In the genomic region with DNA sequence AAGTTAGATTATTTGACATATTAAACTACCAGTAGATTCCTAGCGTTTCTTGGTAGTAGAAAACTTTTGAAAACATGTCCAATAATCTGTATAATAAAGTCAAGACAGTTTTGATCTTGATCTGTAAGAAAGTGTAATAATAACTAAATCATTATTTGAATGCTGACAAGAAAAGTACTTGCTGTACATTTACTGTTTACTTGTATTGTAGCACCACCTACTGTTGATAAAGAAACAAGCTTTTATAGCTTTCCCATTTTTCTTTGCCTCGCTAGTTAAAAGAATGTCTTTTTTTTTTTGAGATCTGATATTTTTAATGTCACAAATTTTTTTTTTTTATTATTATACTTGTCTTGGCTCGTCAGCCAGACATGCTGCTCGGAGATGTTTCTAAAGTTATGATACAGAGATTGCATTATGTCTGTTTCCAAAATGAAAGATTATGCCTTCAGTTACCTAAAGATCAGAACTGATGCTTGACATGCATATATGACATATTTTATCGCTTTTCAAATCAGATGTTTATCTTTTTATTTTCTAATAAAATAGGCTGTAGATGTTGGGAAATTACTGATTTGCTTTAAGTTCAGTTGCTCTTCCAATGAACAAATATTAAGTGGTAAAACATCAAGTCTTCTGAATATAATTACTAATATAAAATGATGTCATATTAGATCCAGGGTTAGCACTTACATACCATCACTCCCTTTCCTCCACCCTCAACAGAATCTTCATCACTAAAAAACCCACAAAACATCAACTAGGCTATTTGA, we compare ENCODE assay signal across 8 cellular contexts.
A peak's percentile ranks its signal among the peaks of the same experiment; 100 is the strongest.
DNase-seq lines count a peak whose midpoint lies in the region; ATAC-seq and TF ChIP-seq lines count a peak whose summit lies in the region.

No MANE protein-coding gene starts in this region.

- intact Hi-C loops in CD4-positive, alpha-beta T cell (cut with DNase I, micrococcal nuclease) = no loop called here

- no peaks in the 10 kb centered on the region for H3K79me2 ChIP-seq in fibroblast of lung (ENCODE audit: control insufficient read depth, insufficient read depth, low read length)

- no peaks in the 10 kb centered on the region for H4K20me1 ChIP-seq in fibroblast of lung (ENCODE audit: control insufficient read depth, extremely low read depth, insufficient read depth, low read length)

- no peak overlapping the region for H3K27ac Mint-ChIP-seq in CD4-positive, alpha-beta T cell
- no peak overlapping the region for H3K27ac Mint-ChIP-seq in progenitor cell of endocrine pancreas

- H3K36me3 ChIP-seq in fibroblast of lung (ENCODE audit: control insufficient read depth, insufficient read depth, low read length) = no peaks in the 10 kb centered on the region

- POLR2A ChIA-PET in CD4-positive, alpha-beta T cell (lab: Charles Lee) = interaction anchor here (0.5 to 0.9 kb wide), 2 partner anchors 49 to 351 kb away, joined by 3 to 4 read pairs; no protein-coding TSS in a partner anchor

- H3K36me3 Mint-ChIP-seq in CD4-positive, alpha-beta T cell (ENCODE audit: low read depth) = no peaks in the 10 kb centered on the region
- H3K36me3 Mint-ChIP-seq in progenitor cell of endocrine pancreas (ENCODE audit: insufficient read depth) = no peaks in the 10 kb centered on the region

- H3K9ac ChIP-seq in fibroblast of lung (ENCODE audit: insufficient read depth, low read length) = no peak overlapping the region

- no peak overlapping the region for H2AFZ ChIP-seq in fibroblast of lung (ENCODE audit: low read length)

- peaks cover 3% of the 10 kb centered on the region for H3K9me3 Mint-ChIP-seq in CD4-positive, alpha-beta T cell
- peaks cover 5% of the 10 kb centered on the region for H3K9me3 Mint-ChIP-seq in progenitor cell of endocrine pancreas (ENCODE audit: low read depth)

- no peak overlapping the region for H3K4me3 Mint-ChIP-seq in CD4-positive, alpha-beta T cell
- no peak overlapping the region for H3K4me3 Mint-ChIP-seq in progenitor cell of endocrine pancreas (ENCODE audit: low read depth)

- TF ChIP-seq CTCF in CD4-positive, alpha-beta T cell (IDR thresholded peaks at IDR 0.05) = peak; percentile 19
- peak; percentile 6 to 44 for TF ChIP-seq CTCF in fibroblast of lung (conservative IDR thresholded peaks at IDR 0.05 in 1 of 2, IDR thresholded peaks at IDR 0.05 in 1 of 2; ENCODE audit: low read depth in 1 of 2, low read length in 2 of 2)
- peak; percentile 70 for TF ChIP-seq CTCF in progenitor cell of endocrine pancreas (IDR thresholded peaks at IDR 0.05; ENCODE audit: unreplicated experiment)

- H3K4me1 Mint-ChIP-seq in CD4-positive, alpha-beta T cell (ENCODE audit: low read depth) = no peaks in the 10 kb centered on the region
- H3K4me1 Mint-ChIP-seq in progenitor cell of endocrine pancreas (ENCODE audit: low read depth) = peaks cover 21% of the 10 kb centered on the region

- H3K4me2 ChIP-seq in fibroblast of lung (ENCODE audit: extremely low read depth, insufficient read depth, low read length) = no peak overlapping the region

- no peaks in the 10 kb centered on the region for H3K9me3 ChIP-seq in CD4-positive, alpha-beta T cell (ENCODE audit: control insufficient read depth, low read length)
- H3K9me3 ChIP-seq in fibroblast of lung (ENCODE audit: control insufficient read depth, insufficient read depth, low read depth, low read length) = no peaks in the 10 kb centered on the region

- H3K27ac ChIP-seq in CD4-positive, alpha-beta T cell (ENCODE audit: low read depth, low read length) = no peak overlapping the region
- no peak overlapping the region for H3K27ac ChIP-seq in fibroblast of lung (ENCODE audit: insufficient read depth, low read length)

- ATAC-seq in CD4-positive, alpha-beta T cell (ENCODE audit: poor library complexity) = no peak
- ATAC-seq in GM19467 (IDR thresholded peaks at IDR 0.05; ENCODE audit: unreplicated experiment) = no peak
- ATAC-seq in GM21619 (IDR thresholded peaks at IDR 0.05; ENCODE audit: unreplicated experiment) = no peak

- H3K27me3 Mint-ChIP-seq in CD4-positive, alpha-beta T cell = peaks cover 14% of the 10 kb centered on the region
- no peaks in the 10 kb centered on the region for H3K27me3 Mint-ChIP-seq in progenitor cell of endocrine pancreas

- H3K27me3 ChIP-seq in CD4-positive, alpha-beta T cell (ENCODE audit: control insufficient read depth, insufficient read depth, low read length) = no peaks in the 10 kb centered on the region
- H3K27me3 ChIP-seq in fibroblast of lung (ENCODE audit: control insufficient read depth, insufficient read depth, low read length) = no peaks in the 10 kb centered on the region

- CTCF ChIA-PET in CD4-positive, alpha-beta T cell (lab: Charles Lee) = no interaction called here

- H3K4me1 ChIP-seq in fibroblast of lung (ENCODE audit: control insufficient read depth, extremely low read depth, insufficient read depth, low read length) = peaks cover 8% of the 10 kb centered on the region

- DNase-seq in CD4-positive, alpha-beta T cell = no peak
- DNase-seq in Jurkat, Clone E6-1 (ENCODE audit: low read depth, low spot score) = peak; percentile 41
- DNase-seq in SHP77 (lab: John Stamatoyannopoulos, UW) = peak; percentile 43 to 58
- DNase-seq in fibroblast of lung (ENCODE audit: low read depth in 2 of 2) = peak; percentile 62 to 82
- DNase-seq in progenitor cell of endocrine pancreas (ENCODE audit: low spot score, unreplicated experiment) = no peak
- no peak for DNase-seq in central memory CD4-positive, alpha-beta T cell

- no peak overlapping the region for H3K4me3 ChIP-seq in Jurkat, Clone E6-1 (ENCODE audit: low read length)
- no peak overlapping the region for H3K4me3 ChIP-seq in fibroblast of lung (replicated peaks in 1 of 4; ENCODE audit: control extremely low read depth in 1 of 4, insufficient read depth in 1 of 4, low read depth in 3 of 4, low read length in 4 of 4)

Comparison
In these comparisons a context has a peak if more than half of its experiments do, and no peak if none do; other contexts are left out.
1. DNase-seq: peak in Jurkat, Clone E6-1 (single experiment), SHP77 (2 of 2) and fibroblast of lung (2 of 2); none in CD4-positive, alpha-beta T cell (0 of 10), progenitor cell of endocrine pancreas (single experiment) and central memory CD4-positive, alpha-beta T cell (single experiment).
2. CTCF ChIP-seq: peak in every context shown above with its lines; median percentile 70 in progenitor cell of endocrine pancreas; 25 in fibroblast of lung; 19 in CD4-positive, alpha-beta T cell.